13 cellular contexts compared by ENCODE assay signal in genomic region chr7:28646371-28647075, GRCh38.
DNase-seq lines count a peak whose midpoint lies in the region; ATAC-seq and TF ChIP-seq lines count a peak whose summit lies in the region.
"Had no signal": no experiment of that assay in that cellular context is flagged by ENCODE, and none has a peak within 500 bp of the region (broad histone marks: within the 10 kb centered on the region; RNA-seq: fewer than 3 reads in every experiment).

No MANE protein-coding gene starts in this region.

- H3K9me3 ChIP-seq in trophoblast cell (ENCODE audit: insufficient read depth, low read depth, low read length), result no peaks in the 10 kb centered on the region
- H3K9me3 ChIP-seq: BE2C, Caco-2 had no signal

- no peak for TF ChIP-seq CTCF in CD14-positive monocyte (IDR thresholded peaks at IDR 0.05)

- H2BK5ac ChIP-seq in trophoblast cell (ENCODE audit: low read depth, low read length, poor library complexity), result no peak overlapping the region

- DNase-seq in caudate nucleus (lab: John Stamatoyannopoulos, UW), result no peak
- peak; percentile 56 to 93 for DNase-seq in trophoblast cell
- no peak for DNase-seq in CD14-positive monocyte (ENCODE audit: low spot score)
- DNase-seq in activated CD8-positive, alpha-beta memory T cell treated with anti-CD3 and anti-CD28 coated beads for 24 hours, result no peak
- DNase-seq: ACHN; BE2C; CD4-positive, alpha-beta T cell; DMS79 treated with DMSO at 0.1 percent for 48 hours; GF-D8; H9 had no signal

- intact Hi-C loops in CD14-positive monocyte (cut with micrococcal nuclease), result no loop called here

- H3K27ac ChIP-seq in angular gyrus (ENCODE audit: low read depth, low read length), result peak overlapping the region; percentile 16
- peak overlapping the region; percentile 15 for H3K27ac ChIP-seq in caudate nucleus (ENCODE audit: low read depth, low read length)
- H3K27ac ChIP-seq in trophoblast cell (ENCODE audit: low read depth, low read length), result no peak overlapping the region

- no peak overlapping the region for H3K4me2 ChIP-seq in trophoblast cell (ENCODE audit: low read length)

- H3K4me1 Mint-ChIP-seq in CD14-positive monocyte, result peaks cover 2% of the 10 kb centered on the region

- no peak overlapping the region for H2BK12ac ChIP-seq in trophoblast cell (ENCODE audit: low read length)

- H3K9ac ChIP-seq in trophoblast cell (ENCODE audit: low read length), result no peak overlapping the region

- no peak for ATAC-seq in GM18505 (IDR thresholded peaks at IDR 0.05; ENCODE audit: unreplicated experiment)

- no peaks in the 10 kb centered on the region for H3K36me3 ChIP-seq in trophoblast cell (ENCODE audit: control insufficient read depth in 1 of 2, insufficient read depth in 2 of 2, low read length in 2 of 2)
- H3K36me3 ChIP-seq: BE2C had no signal

- no peak overlapping the region for H4K91ac ChIP-seq in trophoblast cell (ENCODE audit: low read depth, low read length)

- H3K4ac ChIP-seq in trophoblast cell (ENCODE audit: low read depth, low read length), result no peak overlapping the region

- no CpG with 5 or more reads among the region's 3 CpGs for WGBS in trophoblast cell (ENCODE audit: extremely low coverage, insufficient coverage, insufficient read length)

- H3K27ac Mint-ChIP-seq in CD14-positive monocyte, result no peak overlapping the region
- H3K27ac Mint-ChIP-seq: CD4-positive, alpha-beta T cell; H9 had no signal

- no peak overlapping the region for H4K8ac ChIP-seq in trophoblast cell (ENCODE audit: low read depth, low read length)

- H3K4me3 ChIP-seq in trophoblast cell (ENCODE audit: low read depth, low read length), result no peak overlapping the region

- no peak overlapping the region for H3K18ac ChIP-seq in trophoblast cell (ENCODE audit: low read length)

- H3K9me3 Mint-ChIP-seq in CD14-positive monocyte, result peaks cover 0 to 5% (median 0%) of the 10 kb centered on the region in 7 donors
- H3K9me3 Mint-ChIP-seq: CD4-positive, alpha-beta T cell; H9 had no signal

- H3K23ac ChIP-seq in trophoblast cell (ENCODE audit: low read length), result no peak overlapping the region

- H4K12ac ChIP-seq in trophoblast cell (ENCODE audit: low read depth, low read length), result no peak overlapping the region

- peaks cover 7 to 12% of the 10 kb centered on the region in 2 experiments for H3K4me1 ChIP-seq in trophoblast cell (ENCODE audit: control insufficient read depth in 1 of 2, insufficient read depth in 2 of 2, low read length in 2 of 2)
- H3K4me1 ChIP-seq: BE2C had no signal

- H3K79me1 ChIP-seq in trophoblast cell (ENCODE audit: low read length), result peaks cover 8% of the 10 kb centered on the region

- H3K79me2 ChIP-seq in trophoblast cell (ENCODE audit: control insufficient read depth, insufficient read depth, low read length, poor library complexity), result peaks cover 2% of the 10 kb centered on the region

- peaks cover 0 to 5% (median 0%) of the 10 kb centered on the region in 3 donors for H3K27me3 Mint-ChIP-seq in CD14-positive monocyte (ENCODE audit: low read depth in 3 of 3)

- H3K4me3 Mint-ChIP-seq in CD14-positive monocyte, result no peak overlapping the region
- H3K4me3 Mint-ChIP-seq: CD4-positive, alpha-beta T cell; H9 had no signal

- H2AFZ ChIP-seq in trophoblast cell (ENCODE audit: insufficient read depth, low read length, poor library complexity), result no peak overlapping the region

- no peak overlapping the region for H3K14ac ChIP-seq in trophoblast cell (ENCODE audit: low read length)

- no peak overlapping the region for H2BK120ac ChIP-seq in trophoblast cell (ENCODE audit: insufficient read depth, low read length, poor library complexity)

- H2AK5ac ChIP-seq in trophoblast cell (ENCODE audit: low read length), result no peak overlapping the region

- no peaks in the 10 kb centered on the region for H3K36me3 Mint-ChIP-seq in CD14-positive monocyte

- no peaks in the 10 kb centered on the region for H3K27me3 ChIP-seq in trophoblast cell (ENCODE audit: insufficient read depth, low read length)
- H3K27me3 ChIP-seq: BE2C had no signal

- no peak for TF ChIP-seq POLR2A in GM18505 (IDR thresholded peaks at IDR 0.05; ENCODE audit: borderline replicate concordance, extremely low read depth, insufficient read depth, insufficient read length)

Comparison
In these comparisons a context has a peak if more than half of its experiments do, and no peak if none do; other contexts are left out.
1. DNase-seq: peak in trophoblast cell (2 of 2); none in caudate nucleus (0 of 61), CD14-positive monocyte (single experiment) and activated CD8-positive, alpha-beta memory T cell treated with anti-CD3 and anti-CD28 coated beads for 24 hours (single experiment).